ENCODE assay signal across 12 cellular contexts in the genomic region with DNA sequence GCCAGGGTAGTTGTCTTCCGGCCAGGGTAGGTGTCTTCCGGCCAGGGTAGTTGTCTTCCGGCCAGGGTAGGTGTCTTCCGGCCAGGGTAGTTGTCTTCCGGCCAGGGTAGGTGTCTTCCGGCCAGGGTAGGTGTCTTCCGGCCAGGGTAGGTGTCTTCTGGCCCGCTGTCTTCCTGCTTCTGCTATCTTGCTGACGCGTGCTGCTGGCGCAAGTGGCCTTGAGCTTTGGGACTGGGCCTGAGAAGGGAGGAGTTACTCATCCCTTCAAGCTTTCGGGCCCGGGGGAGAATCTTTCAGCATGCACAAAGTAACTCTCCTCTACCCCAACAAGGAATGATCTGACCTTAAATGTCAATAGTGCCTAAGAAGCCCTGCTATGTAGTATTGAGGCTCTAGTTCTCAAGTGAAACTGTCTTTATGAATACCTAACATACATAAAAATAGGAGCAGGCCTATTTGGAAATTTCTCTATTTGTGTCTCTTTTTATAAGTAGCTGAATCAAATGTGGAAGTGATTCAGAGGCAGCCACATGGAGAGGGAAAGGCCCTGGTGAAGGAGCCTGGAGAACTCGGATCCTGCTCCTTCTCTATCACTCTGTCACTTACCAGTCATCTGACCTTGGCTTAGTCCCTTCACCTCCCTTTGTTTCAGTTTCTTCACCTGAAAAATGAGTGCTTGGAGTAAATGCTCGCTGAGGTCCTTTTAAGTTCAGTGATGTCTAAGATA.
DNase-seq lines count a peak whose midpoint lies in the region; ATAC-seq and TF ChIP-seq lines count a peak whose summit lies in the region.
"Had no signal": no experiment of that assay in that cellular context is flagged by ENCODE, and none has a peak within 500 bp of the region (broad histone marks: within the 10 kb centered on the region; RNA-seq: fewer than 3 reads in every experiment).

No MANE protein-coding gene starts in this region.

- no peak for TF ChIP-seq POLR2A in lower leg skin (IDR thresholded peaks at IDR 0.05)
- no peak for TF ChIP-seq POLR2A in thyroid gland (IDR thresholded peaks at IDR 0.05)

- ATAC-seq in HG03442 (IDR thresholded peaks at IDR 0.05; ENCODE audit: unreplicated experiment) (peak; percentile 18), GM21619 (IDR thresholded peaks at IDR 0.05; ENCODE audit: unreplicated experiment) (no peak), GM21423 (IDR thresholded peaks at IDR 0.05; ENCODE audit: unreplicated experiment) (no peak)
- ATAC-seq: natural killer cell, T-cell had no signal

- H3K4me1 ChIP-seq in thyroid gland = peaks cover 16 to 34% of the 10 kb centered on the region in 2 donors

- DNase-seq in dorsolateral prefrontal cortex = peak in 2 of 10 donors; percentile 20 to 39
- DNase-seq in lower leg skin (ENCODE audit: low spot score in 2 of 2) = peak; percentile 59 to 95
- peak; percentile 5 to 20 for DNase-seq in thyroid gland
- no peak for DNase-seq in midbrain (lab: John Stamatoyannopoulos, UW)
- no peak for DNase-seq in KBM-7
- DNase-seq: activated T-cell treated with anti-CD3 and anti-CD28 coated beads, Interleukin-2, amount 50 U/mL, for 48 hours; erythroblast; natural killer cell; T-cell had no signal

- peak overlapping the region; percentile 65 to 98 (median 94) for H3K27ac ChIP-seq in dorsolateral prefrontal cortex
- H3K27ac ChIP-seq in thyroid gland = peak overlapping the region; percentile 72 to 75 (median 73)

- in situ Hi-C loops in KBM-7 (cut with MboI; ENCODE audit: low pct_unique_long_range_greater_than_20kb, low sequenced_read_pairs) = no loop called here

- TF ChIP-seq CTCF in dorsolateral prefrontal cortex (IDR thresholded peaks at IDR 0.05 in 54 of 56, conservative IDR thresholded peaks at IDR 0.05 in 2 of 56; ENCODE audit: low read depth in 1 of 56, partially characterized antibody in 56 of 56) (no peak), lower leg skin (IDR thresholded peaks at IDR 0.05) (no peak), thyroid gland (IDR thresholded peaks at IDR 0.05) (no peak)

- H3K36me3 ChIP-seq in thyroid gland = no peaks in the 10 kb centered on the region

- intact Hi-C loops in dorsolateral prefrontal cortex (cut with DNase I) = loop anchor here in 1 of 2 donors (5.0 kb wide), 3 partner anchors 33 to 63 kb away; a partner anchor contains a TSS
- intact Hi-C loops in lower leg skin (cut with DNase I; ENCODE audit: low total_unique reads) = no loop called here
- intact Hi-C loops in thyroid gland (cut with DNase I) = no loop called here

- H3K27me3 ChIP-seq in dorsolateral prefrontal cortex (no peaks in the 10 kb centered on the region), thyroid gland (no peaks in the 10 kb centered on the region)

- 65 to 74% methylated on average over 14 to 15 of the region's 15 CpGs for WGBS in lower leg skin, 2 donors
- 75 to 80% methylated on average over 5 to 13 of the region's 15 CpGs for WGBS in thyroid gland, 2 donors

- H3K9me3 ChIP-seq in thyroid gland = no peaks in the 10 kb centered on the region

- H3K4me3 ChIP-seq in dorsolateral prefrontal cortex = peak overlapping the region in 17 of 59 donors; percentile 1 to 42 (median 21)
- no peak overlapping the region for H3K4me3 ChIP-seq in lower leg skin (ENCODE audit: low read depth, poor library complexity, severe bottlenecking)
- no peak overlapping the region for H3K4me3 ChIP-seq in thyroid gland (replicated peaks in 1 of 3)

Comparison
In these comparisons a context has a peak if more than half of its experiments do, and no peak if none do; other contexts are left out.
1. DNase-seq: peak in lower leg skin (2 of 2) and thyroid gland (2 of 2); none in midbrain (single experiment) and KBM-7 (single experiment).